ENCODE assay signal across 15 cellular contexts in genomic region chr15:71374607-71375352, GRCh38.
A peak's percentile ranks its signal among the peaks of the same experiment; 100 is the strongest.
DNase-seq lines count a peak whose midpoint lies in the region; ATAC-seq and TF ChIP-seq lines count a peak whose summit lies in the region.
"Had no signal": no experiment of that assay in that cellular context is flagged by ENCODE, and none has a peak within 500 bp of the region (broad histone marks: within the 10 kb centered on the region; RNA-seq: fewer than 3 reads in every experiment).

No MANE protein-coding gene starts in this region.

- no peak for TF ChIP-seq CTCF in AG09309 (IDR thresholded peaks at IDR 0.05; ENCODE audit: control insufficient read depth, insufficient read depth, low read depth, low read length, missing control alignments)
- no peak for TF ChIP-seq CTCF in esophagus squamous epithelium (IDR thresholded peaks at IDR 0.05)
- no peak for TF ChIP-seq CTCF in lung (IDR thresholded peaks at IDR 0.05; ENCODE audit: control extremely low read depth, extremely low read depth)

- no peaks in the 10 kb centered on the region for H3K27me3 ChIP-seq in MG63
- no peaks in the 10 kb centered on the region for H3K27me3 ChIP-seq in esophagus squamous epithelium
- no peaks in the 10 kb centered on the region for H3K27me3 ChIP-seq in lung (ENCODE audit: control insufficient read depth, insufficient read depth)

- no peak overlapping the region for H3K4me3 ChIP-seq in AG09309 (ENCODE audit: control insufficient read depth, low read depth, low read length)
- no peak overlapping the region for H3K4me3 ChIP-seq in MG63
- H3K4me3 ChIP-seq in esophagus squamous epithelium: no peak overlapping the region
- H3K4me3 ChIP-seq in lung: no peak overlapping the region
- H3K4me3 ChIP-seq: PC-9 had no signal

- H3K4me1 ChIP-seq in esophagus squamous epithelium (peaks cover 3 to 39% (median 23%) of the 10 kb centered on the region in 3 donors), lung (ENCODE audit: control insufficient read depth in 2 of 2, insufficient read depth in 2 of 2, low read length in 2 of 2) (peaks cover 9 to 11% of the 10 kb centered on the region in 2 donors)

- H3K27ac ChIP-seq in esophagus squamous epithelium: peak overlapping the region in 3 of 4 donors; percentile 2 to 59 (median 42)
- H3K27ac ChIP-seq in lung (ENCODE audit: low read depth in 1 of 2, low read length in 1 of 2): peak overlapping the region; percentile 20 to 24
- H3K27ac ChIP-seq: PC-9 had no signal

- ATAC-seq in lung (ENCODE audit: insufficient read depth, low FRiP score) (no peak), GM18511 (IDR thresholded peaks at IDR 0.05; ENCODE audit: unreplicated experiment) (no peak), GM21529 (IDR thresholded peaks at IDR 0.05; ENCODE audit: unreplicated experiment) (no peak)
- ATAC-seq: HepG2, T-helper 17 cell had no signal

- WGBS in esophagus squamous epithelium, 2 donors: 52 to 67% methylated on average over 6 of the region's 6 CpGs
- 48 to 61% methylated on average over 6 of the region's 6 CpGs for WGBS in lung, 2 donors

- TF ChIP-seq POLR2A in esophagus squamous epithelium (IDR thresholded peaks at IDR 0.05): no peak

- H3K9me3 ChIP-seq in MG63 (peaks cover 2% of the 10 kb centered on the region; the same call in 1 of the 2 replicates), esophagus squamous epithelium (no peaks in the 10 kb centered on the region), lung (ENCODE audit: control insufficient read depth in 2 of 2, insufficient read depth in 1 of 2, low read length in 1 of 2) (no peaks in the 10 kb centered on the region)

- intact Hi-C loops in esophagus squamous epithelium (cut with DNase I): no loop called here

- peak; percentile 7 for DNase-seq in AG09309 (ENCODE audit: low read depth)
- DNase-seq in MG63: peak; percentile 38
- DNase-seq in esophagus squamous epithelium (lab: John Stamatoyannopoulos, UW): no peak
- no peak for DNase-seq in lung (ENCODE audit: low spot score)
- no peak for DNase-seq in NCI-H1930 (lab: John Stamatoyannopoulos, UW)
- no peak for DNase-seq in effector CD4-positive, alpha-beta T cell
- DNase-seq: activated CD4-positive, alpha-beta T cell treated with anti-CD3 and anti-CD28 coated beads, Interleukin-2, amount 10 ng/mL, durations not matched to agents 7 days and 5 days; activated T-cell treated with anti-CD3 and anti-CD28 coated beads, Interleukin-2, amount 50 U/mL, for 48 hours; amniotic stem cell; NCI-H226; PC-9; T-helper 17 cell had no signal

- peaks cover 6% of the 10 kb centered on the region for H3K36me3 ChIP-seq in MG63
- no peaks in the 10 kb centered on the region for H3K36me3 ChIP-seq in esophagus squamous epithelium
- no peaks in the 10 kb centered on the region for H3K36me3 ChIP-seq in lung (ENCODE audit: control insufficient read depth in 2 of 2, insufficient read depth in 2 of 2, low read length in 2 of 2)

Comparison
In these comparisons a context has a peak if more than half of its experiments do, and no peak if none do; other contexts are left out.
1. DNase-seq: peak in AG09309 (single experiment) and MG63 (single experiment); none in esophagus squamous epithelium (single experiment), lung (single experiment), NCI-H1930 (0 of 2) and effector CD4-positive, alpha-beta T cell (single experiment).